Comparison of ENCODE assay signal across 8 cellular contexts in the genomic region with DNA sequence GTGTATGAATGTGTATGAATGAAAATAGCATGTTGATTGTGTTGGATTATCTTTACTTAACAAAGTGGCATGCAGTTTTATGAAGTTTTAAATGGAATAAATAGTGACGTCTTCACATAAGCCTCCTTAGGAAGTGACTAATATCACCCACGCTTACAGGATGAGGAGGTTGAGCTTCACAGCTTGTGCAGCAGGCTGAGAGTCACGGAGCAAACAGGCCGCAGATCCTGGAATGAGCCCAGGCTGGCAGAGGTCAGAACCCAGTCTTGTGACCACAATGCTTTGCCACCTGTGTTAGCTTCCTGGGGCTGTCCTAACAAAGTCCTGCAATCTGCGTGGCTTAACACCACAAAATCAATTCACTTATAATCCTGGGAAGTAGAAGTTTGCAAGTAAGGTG. TPM values are rescaled to one million over a fixed set of nuclear protein-coding genes. Genes with fewer than 3 reads are reported as not detected.
DNase-seq lines count a peak whose midpoint lies in the region; ATAC-seq and TF ChIP-seq lines count a peak whose summit lies in the region.
"Had no signal": no experiment of that assay in that cellular context is flagged by ENCODE, and none has a peak within 500 bp of the region (broad histone marks: within the 10 kb centered on the region; RNA-seq: fewer than 3 reads in every experiment).

No MANE protein-coding gene starts in this region.

- peak; percentile 67 for DNase-seq in HCEC 1CT
- peak; percentile 91 for DNase-seq in RKO (ENCODE audit: low spot score)
- DNase-seq in choroid plexus epithelial cell (ENCODE audit: low read depth) = peak; percentile 1
- DNase-seq in stimulated activated CD8-positive, alpha-beta memory T cell treated with anti-CD3 and anti-CD28 coated beads, Interleukin-2, amount 100 ng/mL, for 48 hours (ENCODE audit: low read depth in 2 of 2) = peak; percentile 21 to 44
- no peak for DNase-seq in DMS79 (lab: John Stamatoyannopoulos, UW)
- no peak for DNase-seq in SK-N-DZ (ENCODE audit: low spot score)
- DNase-seq: SJCRH30 had no signal

- TF ChIP-seq CTCF in choroid plexus epithelial cell (conservative IDR thresholded peaks at IDR 0.05; ENCODE audit: low read depth, low read length) = no peak

- no peak overlapping the region for H3K4me3 ChIP-seq in choroid plexus epithelial cell (ENCODE audit: low read depth, low read length)
- H3K4me3 ChIP-seq: SJCRH30 had no signal

- no peak for ATAC-seq in GM18519 (IDR thresholded peaks at IDR 0.05; ENCODE audit: low FRiP score, unreplicated experiment)

RNA-seq across cellular contexts. Expression of a gene that starts 20.8 kb away (rescaled TPM):
- not detected in 2 replicates for polyA plus RNA-seq in SK-N-DZ (2014; cell fraction: cytosol; rRNA removed)
- polyA plus RNA-seq in SK-N-DZ (2014; cell fraction: nucleus; rRNA removed) = not detected in 2 replicates

RNA-seq across cellular contexts. Expression of a gene that starts 50.2 kb away (rescaled TPM):
- not detected in 2 replicates for polyA plus RNA-seq in SK-N-DZ (2014; cell fraction: cytosol; rRNA removed)
- not detected in 2 replicates for polyA plus RNA-seq in SK-N-DZ (2014; cell fraction: nucleus; rRNA removed)

RNA-seq across cellular contexts. Expression of a gene that starts 50.3 kb away (rescaled TPM):
- polyA plus RNA-seq in SK-N-DZ (2014; cell fraction: cytosol; rRNA removed) = not detected in 2 replicates
- not detected in 2 replicates for polyA plus RNA-seq in SK-N-DZ (2014; cell fraction: nucleus; rRNA removed)

RNA-seq across cellular contexts. Expression of a gene that starts 59.8 kb away (rescaled TPM):
- 0.26 TPM in 1 of 2 replicates, not detected in the other for polyA plus RNA-seq in SK-N-DZ (2014; cell fraction: cytosol; rRNA removed)
- not detected in 2 replicates for polyA plus RNA-seq in SK-N-DZ (2014; cell fraction: nucleus; rRNA removed)

Comparison
In these comparisons a context has a peak if more than half of its experiments do, and no peak if none do; other contexts are left out.
1. DNase-seq: peak in HCEC 1CT (single experiment), RKO (single experiment), choroid plexus epithelial cell (single experiment) and stimulated activated CD8-positive, alpha-beta memory T cell treated with anti-CD3 and anti-CD28 coated beads, Interleukin-2, amount 100 ng/mL, for 48 hours (2 of 2); none in DMS79 (single experiment) and SK-N-DZ (single experiment).